ENCODE assay signal across 1 cellular context in genomic region chr3:27553868-27554540, GRCh38.
TF ChIP-seq lines count a peak whose summit lies in the region.

No MANE protein-coding gene starts in this region.

TF ChIP-seq in HCT116, 20 proteins besides CTCF, POLR2A, EP300 and RAD21 (continued from another document):
- no peak for TF ChIP-seq REST (IDR thresholded peaks at IDR 0.05; ENCODE audit: low read depth)
- no peak for TF ChIP-seq SIN3A (IDR thresholded peaks at IDR 0.05; ENCODE audit: low read depth)
- TF ChIP-seq CEBPB (IDR thresholded peaks at IDR 0.05; ENCODE audit: low read depth): no peak
- TF ChIP-seq FOSL1 (IDR thresholded peaks at IDR 0.05; ENCODE audit: low read depth): no peak
- no peak for TF ChIP-seq ZFX (IDR thresholded peaks at IDR 0.05)
- no peak for TF ChIP-seq CBX3 (IDR thresholded peaks at IDR 0.05; ENCODE audit: low read depth)
- no peak for TF ChIP-seq TCF7L2 (IDR thresholded peaks at IDR 0.05; ENCODE audit: borderline replicate concordance, extremely low read depth, insufficient read depth, insufficient read length)
- TF ChIP-seq POLR2AphosphoS5 (IDR thresholded peaks at IDR 0.05; ENCODE audit: low read depth, low read length): no peak
- no peak for TF ChIP-seq EZH2phosphoT487 (IDR thresholded peaks at IDR 0.05; ENCODE audit: borderline replicate concordance)
- TF ChIP-seq ZNF274 (IDR thresholded peaks at IDR 0.05; ENCODE audit: low read depth, low read length): no peak
- TF ChIP-seq JUND (IDR thresholded peaks at IDR 0.05): no peak
TF ChIP-seq in HCT116: peak in this region for 0.
